In the genomic region with DNA sequence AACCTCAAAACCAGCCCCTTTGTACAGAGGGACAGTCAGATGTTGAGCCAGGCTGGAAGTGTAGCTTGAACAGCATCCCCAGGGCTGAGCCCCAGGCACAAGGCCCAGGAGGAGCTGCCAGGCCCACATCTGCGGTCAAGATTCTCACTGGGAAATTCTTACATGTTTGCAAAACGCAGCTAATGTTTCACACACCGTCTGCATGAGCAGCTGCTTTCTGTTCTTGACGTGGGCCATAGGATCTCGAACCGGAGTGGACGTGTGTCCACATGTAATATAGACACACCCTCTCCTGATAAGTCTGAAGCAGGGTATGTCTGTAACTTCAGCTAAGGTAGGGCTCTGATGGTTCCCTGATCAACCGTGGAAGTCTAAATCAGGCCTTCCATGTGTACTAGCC, we compare ENCODE assay signal across 14 cellular contexts. TPM values are rescaled to one million over a fixed set of nuclear protein-coding genes. Genes with fewer than 3 reads are reported as not detected.
DNase-seq lines count a peak whose midpoint lies in the region; TF ChIP-seq lines count a peak whose summit lies in the region.
"Had no signal": no experiment of that assay in that cellular context is flagged by ENCODE, and none has a peak within 500 bp of the region (broad histone marks: within the 10 kb centered on the region; RNA-seq: fewer than 3 reads in every experiment).

No MANE protein-coding gene starts in this region.

- H3K9me3 Mint-ChIP-seq in HFFc6: no peaks in the 10 kb centered on the region
- H3K9me3 Mint-ChIP-seq in Caco-2 (ENCODE audit: unreplicated experiment): no peaks in the 10 kb centered on the region
- H3K9me3 Mint-ChIP-seq in activated T-helper 1 cell treated with anti-CD3 and anti-CD28 coated beads, Interleukin-12 subunit alpha, Interleukin-12 subunit beta, Interleukin-2, Interleukin-4 antibody, amounts not matched to agents 30 ng/mL and 10 ng/mL and 1 ng/mL, durations not matched to agents 14 hours and 24 hours and 36 hours: no peaks in the 10 kb centered on the region

- TF ChIP-seq CTCF in HFFc6 (IDR thresholded peaks at IDR 0.05) (no peak), fibroblast of lung (conservative IDR thresholded peaks at IDR 0.05 in 1 of 2, IDR thresholded peaks at IDR 0.05 in 1 of 2; ENCODE audit: low read depth in 1 of 2, low read length in 2 of 2) (no peak), suprapubic skin (IDR thresholded peaks at IDR 0.05) (no peak), dorsolateral prefrontal cortex (IDR thresholded peaks at IDR 0.05 in 54 of 56, conservative IDR thresholded peaks at IDR 0.05 in 2 of 56; ENCODE audit: low read depth in 1 of 56, partially characterized antibody in 56 of 56) (no peak), Caco-2 (IDR thresholded peaks at IDR 0.05; ENCODE audit: insufficient read depth in 1 of 2, low read depth in 1 of 2, low read length in 1 of 2, severe bottlenecking in 1 of 2, unreplicated experiment in 1 of 2) (no peak)

- H3K9me3 ChIP-seq in fibroblast of lung (ENCODE audit: control insufficient read depth, insufficient read depth, low read depth, low read length) (no peaks in the 10 kb centered on the region), muscle layer of colon (ENCODE audit: low read length) (no peaks in the 10 kb centered on the region), suprapubic skin (no peaks in the 10 kb centered on the region), Caco-2 (no peaks in the 10 kb centered on the region)
- H3K9me3 ChIP-seq: BLaER1 treated with 17β-estradiol and CSF1 and Interleukin-3, amounts not matched to agents 10 nM and 100 nM; thyroid gland had no signal

- H3K9ac ChIP-seq in fibroblast of lung (ENCODE audit: insufficient read depth, low read length) (no peak overlapping the region), muscle layer of colon (ENCODE audit: low read length) (peak overlapping the region; percentile 10)
- H3K9ac ChIP-seq: BLaER1 treated with 17β-estradiol and CSF1 and Interleukin-3, amounts not matched to agents 10 nM and 100 nM had no signal

- H3K27me3 ChIP-seq in fibroblast of lung (ENCODE audit: control insufficient read depth, insufficient read depth, low read length): no peaks in the 10 kb centered on the region
- H3K27me3 ChIP-seq in muscle layer of colon (ENCODE audit: control insufficient read depth in 1 of 2, insufficient read depth in 2 of 2, low read length in 2 of 2): no peaks in the 10 kb centered on the region
- no peaks in the 10 kb centered on the region for H3K27me3 ChIP-seq in suprapubic skin
- no peaks in the 10 kb centered on the region for H3K27me3 ChIP-seq in dorsolateral prefrontal cortex
- no peaks in the 10 kb centered on the region for H3K27me3 ChIP-seq in Caco-2 (replicated peaks; ENCODE audit: control insufficient read depth, insufficient read depth, low read length)
- H3K27me3 ChIP-seq: BLaER1 treated with 17β-estradiol and CSF1 and Interleukin-3, amounts not matched to agents 10 nM and 100 nM; thyroid gland had no signal

- no peak overlapping the region for H3K4me2 ChIP-seq in fibroblast of lung (ENCODE audit: extremely low read depth, insufficient read depth, low read length)
- H3K4me2 ChIP-seq: BLaER1 treated with 17β-estradiol and CSF1 and Interleukin-3, amounts not matched to agents 10 nM and 100 nM had no signal

- H3K36me3 Mint-ChIP-seq in HFFc6 (ENCODE audit: low read depth) (no peaks in the 10 kb centered on the region), Caco-2 (ENCODE audit: insufficient read depth, unreplicated experiment) (no peaks in the 10 kb centered on the region)
- H3K36me3 Mint-ChIP-seq in activated T-helper 1 cell treated with anti-CD3 and anti-CD28 coated beads, Interleukin-12 subunit alpha, Interleukin-12 subunit beta, Interleukin-2, Interleukin-4 antibody, amounts not matched to agents 30 ng/mL and 10 ng/mL and 1 ng/mL, durations not matched to agents 14 hours and 24 hours and 36 hours (ENCODE audit: low read depth): peaks cover 3% of the 10 kb centered on the region

- no peak for TF ChIP-seq POLR2A in suprapubic skin (IDR thresholded peaks at IDR 0.05)

- WGBS in suprapubic skin: 62% methylated on average over 4 of the region's 8 CpGs

- H3K4me1 ChIP-seq in fibroblast of lung (ENCODE audit: control insufficient read depth, extremely low read depth, insufficient read depth, low read length) (peaks cover 3% of the 10 kb centered on the region), muscle layer of colon (ENCODE audit: insufficient read depth, low read length) (peaks cover 18% of the 10 kb centered on the region), suprapubic skin (peaks cover 13% of the 10 kb centered on the region), Caco-2 (peaks cover 5% of the 10 kb centered on the region; the same call in 1 of the 2 replicates)

- no peak for TF ChIP-seq EP300 in suprapubic skin (IDR thresholded peaks at IDR 0.05)

- H3K4me1 Mint-ChIP-seq in HFFc6 (ENCODE audit: low read depth) (peaks cover 6% of the 10 kb centered on the region), Caco-2 (ENCODE audit: low read depth, unreplicated experiment) (peaks cover 11% of the 10 kb centered on the region)
- no peaks in the 10 kb centered on the region for H3K4me1 Mint-ChIP-seq in activated T-helper 1 cell treated with anti-CD3 and anti-CD28 coated beads, Interleukin-12 subunit alpha, Interleukin-12 subunit beta, Interleukin-2, Interleukin-4 antibody, amounts not matched to agents 30 ng/mL and 10 ng/mL and 1 ng/mL, durations not matched to agents 14 hours and 24 hours and 36 hours (ENCODE audit: low read depth)

- CTCF ChIA-PET in Caco-2 (lab: Charles Lee): no interaction called here

- H3K36me3 ChIP-seq in fibroblast of lung (ENCODE audit: control insufficient read depth, insufficient read depth, low read length) (no peaks in the 10 kb centered on the region), muscle layer of colon (ENCODE audit: insufficient read depth, low read length) (no peaks in the 10 kb centered on the region), suprapubic skin (no peaks in the 10 kb centered on the region), Caco-2 (ENCODE audit: control insufficient read depth, insufficient read depth, low read length) (no peaks in the 10 kb centered on the region)
- H3K36me3 ChIP-seq: BLaER1 treated with 17β-estradiol and CSF1 and Interleukin-3, amounts not matched to agents 10 nM and 100 nM; thyroid gland had no signal

- no peak overlapping the region for H2AFZ ChIP-seq in fibroblast of lung (ENCODE audit: low read length)

- POLR2A ChIA-PET in Caco-2 (lab: Charles Lee): no interaction called here

- H3K27ac Mint-ChIP-seq in HFFc6 (no peak overlapping the region; the same call in 1 of the 2 replicates), Caco-2 (ENCODE audit: unreplicated experiment) (no peak overlapping the region)
- no peak overlapping the region for H3K27ac Mint-ChIP-seq in activated T-helper 1 cell treated with anti-CD3 and anti-CD28 coated beads, Interleukin-12 subunit alpha, Interleukin-12 subunit beta, Interleukin-2, Interleukin-4 antibody, amounts not matched to agents 30 ng/mL and 10 ng/mL and 1 ng/mL, durations not matched to agents 14 hours and 24 hours and 36 hours

- no TSS peak for BruUV-seq in Caco-2 (replicated peaks; lab: Mats Ljungman, UMichigan)

- H3K27me3 Mint-ChIP-seq in HFFc6 (ENCODE audit: insufficient read depth): no peaks in the 10 kb centered on the region; the same call in 1 of the 2 replicates
- H3K27me3 Mint-ChIP-seq in Caco-2 (ENCODE audit: insufficient read depth, unreplicated experiment): no peaks in the 10 kb centered on the region
- H3K27me3 Mint-ChIP-seq in activated T-helper 1 cell treated with anti-CD3 and anti-CD28 coated beads, Interleukin-12 subunit alpha, Interleukin-12 subunit beta, Interleukin-2, Interleukin-4 antibody, amounts not matched to agents 30 ng/mL and 10 ng/mL and 1 ng/mL, durations not matched to agents 14 hours and 24 hours and 36 hours (ENCODE audit: insufficient read depth): no peaks in the 10 kb centered on the region

- intact Hi-C loops in dorsolateral prefrontal cortex (cut with DNase I) (loop anchor here in 1 of 2 donors (10.0 kb wide), 2 partner anchors 282 to 392 kb away; a partner anchor contains a TSS), Caco-2 (cut with micrococcal nuclease; ENCODE audit: unreplicated experiment) (no loop called here)
- intact Hi-C loops in activated T-helper 1 cell treated with anti-CD3 and anti-CD28 coated beads, Interleukin-12 subunit alpha, Interleukin-12 subunit beta, Interleukin-2, Interleukin-4 antibody, amounts not matched to agents 30 ng/mL and 10 ng/mL and 1 ng/mL, durations not matched to agents 14 hours and 24 hours and 36 hours (cut with micrococcal nuclease): no loop called here

- no peaks in the 10 kb centered on the region for H4K20me1 ChIP-seq in fibroblast of lung (ENCODE audit: control insufficient read depth, extremely low read depth, insufficient read depth, low read length)
- H4K20me1 ChIP-seq: BLaER1 treated with 17β-estradiol and CSF1 and Interleukin-3, amounts not matched to agents 10 nM and 100 nM had no signal

- H3K27ac ChIP-seq in fibroblast of lung (ENCODE audit: insufficient read depth, low read length) (peak overlapping the region; percentile 22), muscle layer of colon (ENCODE audit: low read depth, low read length) (no peak overlapping the region), suprapubic skin (peak overlapping the region; percentile 43), dorsolateral prefrontal cortex (peak overlapping the region in 4 of 59 donors; percentile 17 to 44 (median 23))
- H3K27ac ChIP-seq: BLaER1 treated with 17β-estradiol and CSF1 and Interleukin-3, amounts not matched to agents 10 nM and 100 nM had no signal

- H3K79me2 ChIP-seq in fibroblast of lung (ENCODE audit: control insufficient read depth, insufficient read depth, low read length): no peaks in the 10 kb centered on the region

- DNase-seq in HFFc6 (peak; percentile 19), fibroblast of lung (ENCODE audit: low read depth in 2 of 2) (peak in 1 of 2 donors; percentile 94), suprapubic skin (ENCODE audit: low spot score in 2 of 2) (peak in 1 of 2 donors; percentile 91), dorsolateral prefrontal cortex (no peak), Caco-2 (no peak), T1000 (lab: John Stamatoyannopoulos, UW) (no peak)
- no peak for DNase-seq in activated T-helper 1 cell treated with anti-CD3 and anti-CD28 coated beads, Interleukin-12 subunit alpha, Interleukin-12 subunit beta, Interleukin-2, Interleukin-4 antibody, amounts not matched to agents 30 ng/mL and 10 ng/mL and 1 ng/mL, durations not matched to agents 14 hours and 24 hours and 36 hours (ENCODE audit: low spot score)
- DNase-seq: activated CD4-positive, alpha-beta T cell treated with anti-CD3 and anti-CD28 coated beads, Interleukin-2, amount 50 U/mL, for 1 hour; hypothalamus; NCI-H1048; SHP77 treated with DMSO at 0.1 percent for 48 hours; thyroid gland had no signal

- H3K4me3 ChIP-seq in fibroblast of lung (replicated peaks in 1 of 4; ENCODE audit: control extremely low read depth in 1 of 4, insufficient read depth in 1 of 4, low read depth in 3 of 4, low read length in 4 of 4) (peak overlapping the region in 1 of 4 experiments; percentile 20), muscle layer of colon (ENCODE audit: low read depth in 1 of 2, low read length in 2 of 2) (no peak overlapping the region), suprapubic skin (no peak overlapping the region), dorsolateral prefrontal cortex (no peak overlapping the region), Caco-2 (ENCODE audit: low read depth, low read length) (no peak overlapping the region)
- H3K4me3 ChIP-seq: BLaER1 treated with 17β-estradiol and CSF1 and Interleukin-3, amounts not matched to agents 10 nM and 100 nM; thyroid gland had no signal

- H3K4me3 Mint-ChIP-seq in HFFc6 (no peak overlapping the region), Caco-2 (ENCODE audit: unreplicated experiment) (no peak overlapping the region)
- no peak overlapping the region for H3K4me3 Mint-ChIP-seq in activated T-helper 1 cell treated with anti-CD3 and anti-CD28 coated beads, Interleukin-12 subunit alpha, Interleukin-12 subunit beta, Interleukin-2, Interleukin-4 antibody, amounts not matched to agents 30 ng/mL and 10 ng/mL and 1 ng/mL, durations not matched to agents 14 hours and 24 hours and 36 hours

RNA-seq across cellular contexts. Expression of gene TRAF3IP2, which starts 41.3 kb away (rescaled TPM):
- total RNA-seq in HFFc6 (2021; fragmentation: NEBNext Ultra II Directional; extraction: Animal tissue kit (Norgen Biotek cat#: 25700)): 10 to 100 TPM; 28.9 to 47.0 (median 40.2) TPM
- total RNA-seq in fibroblast of lung (15.2 and 37.0 TPM in 2 replicates), suprapubic skin (10 to 100 TPM; 59.7 to 64.0 (median 60.9) TPM), dorsolateral prefrontal cortex (10 to 100 TPM in 109 of 120 experiments, 1 to 10 TPM in 11; 7.7 to 42.4 (median 16.0) TPM), Caco-2 (2022) (14.9 and 16.2 TPM in 2 replicates)
- 21.6 and 26.9 TPM in 2 replicates for polyA plus RNA-seq in fibroblast of lung
- polyA plus RNA-seq in fibroblast of lung (2012): 22.1 and 22.2 TPM in 2 replicates
- 76.9 and 77.1 TPM in 2 replicates for polyA minus RNA-seq in fibroblast of lung (ENCODE audit: low replicate concordance)
- 17.4 and 18.5 TPM in 2 replicates for total RNA-seq in activated T-helper 1 cell treated with anti-CD3 and anti-CD28 coated beads, Interleukin-12 subunit alpha, Interleukin-12 subunit beta, Interleukin-2, Interleukin-4 antibody, amounts not matched to agents 30 ng/mL and 10 ng/mL and 1 ng/mL, durations not matched to agents 14 hours and 24 hours and 36 hours
